In genomic region chr18:61194726-61195125, GRCh38 we compare ENCODE assay signal across 23 cellular contexts.
"Had no signal": no experiment of that assay in that cellular context is flagged by ENCODE, and none has a peak within 500 bp of the region (broad histone marks: within the 10 kb centered on the region; RNA-seq: fewer than 3 reads in every experiment).

No MANE protein-coding gene starts in this region.

- H3K27me3 Mint-ChIP-seq: dendritic cell treated with granulocyte-macrophage colony-stimulating factor and Interleukin-4, amounts not matched to agents 40 ng/mL and 50 ng/mL, for 4 days; effector memory CD8-positive, alpha-beta T cell had no signal

- H3K36me3 ChIP-seq: colonic mucosa, esophagus muscularis mucosa, esophagus squamous epithelium, gastrocnemius medialis, gastroesophageal sphincter had no signal

- ATAC-seq: effector memory CD8-positive, alpha-beta T cell; esophagus mucosa; foreskin keratinocyte; gastrocnemius medialis; gastroesophageal sphincter had no signal

- H3K9me3 Mint-ChIP-seq: endodermal cell had no signal

- H3K4me3 ChIP-seq: colonic mucosa, coronary artery, dorsolateral prefrontal cortex, esophagus muscularis mucosa, esophagus squamous epithelium, gastrocnemius medialis, gastroesophageal sphincter had no signal

- H3K9me3 ChIP-seq: colonic mucosa, esophagus muscularis mucosa, esophagus squamous epithelium, gastrocnemius medialis, gastroesophageal sphincter had no signal

- H3K27ac ChIP-seq: colonic mucosa, coronary artery, dorsolateral prefrontal cortex, epithelial cell of prostate, esophagus muscularis mucosa, esophagus squamous epithelium, foreskin keratinocyte, gastrocnemius medialis, gastroesophageal sphincter had no signal

- H3K4me1 Mint-ChIP-seq: endodermal cell had no signal

- H3K4me1 ChIP-seq: colonic mucosa, esophagus muscularis mucosa, esophagus squamous epithelium, foreskin keratinocyte, gastrocnemius medialis, gastroesophageal sphincter had no signal

- DNase-seq: cerebellar nuclear complex; colonic mucosa; cortex of kidney; dermis blood vessel endothelial cell; dorsolateral prefrontal cortex; effector CD4-positive, alpha-beta T cell; effector CD8-positive, alpha-beta T cell; effector memory CD4-positive, alpha-beta T cell; effector memory CD8-positive, alpha-beta T cell; endodermal cell; erythroblast; esophagus squamous epithelium; foreskin fibroblast; foreskin keratinocyte; foreskin melanocyte; gastrocnemius medialis; glutamatergic neuron had no signal

- H3K4me3 Mint-ChIP-seq: dendritic cell treated with granulocyte-macrophage colony-stimulating factor and Interleukin-4, amounts not matched to agents 40 ng/mL and 50 ng/mL, for 4 days; effector memory CD8-positive, alpha-beta T cell; endodermal cell had no signal

- H3K27me3 ChIP-seq: colonic mucosa, esophagus muscularis mucosa, esophagus squamous epithelium, foreskin keratinocyte, gastrocnemius medialis, gastroesophageal sphincter had no signal

- H3K27ac Mint-ChIP-seq: dendritic cell treated with granulocyte-macrophage colony-stimulating factor and Interleukin-4, amounts not matched to agents 40 ng/mL and 50 ng/mL, for 4 days; effector memory CD8-positive, alpha-beta T cell; endodermal cell had no signal
